7 cellular contexts compared by ENCODE assay signal in genomic region chr17:74748529-74749261, GRCh38. TPM values are rescaled to one million over a fixed set of nuclear protein-coding genes. Genes with fewer than 3 reads are reported as not detected.
A peak's percentile ranks its signal among the peaks of the same experiment; 100 is the strongest.
DNase-seq lines count a peak whose midpoint lies in the region; ATAC-seq, FAIRE-seq and TF ChIP-seq lines count a peak whose summit lies in the region.

Gene NHERF1, plus strand, starts transcription at chr17:74748628. Its CDS starts 219 bp downstream, at chr17:74748847.

- no peak for FAIRE-seq in GM18507 (lab: Jason Lieb, UNC)

- TSS peak; percentile 78 for BruUV-seq in MCF 10A (replicated peaks; lab: Mats Ljungman, UMichigan)

- peaks cover 7% of the 10 kb centered on the region for H3K79me2 ChIP-seq in smooth muscle cell (ENCODE audit: low read depth)

- H3K4me1 ChIP-seq in smooth muscle cell (ENCODE audit: low read depth): peaks cover 43% of the 10 kb centered on the region

- no peaks in the 10 kb centered on the region for H3K9me3 ChIP-seq in smooth muscle cell (replicated peaks; ENCODE audit: low read depth)

- no peaks in the 10 kb centered on the region for H3K27me3 Mint-ChIP-seq in MCF 10A (ENCODE audit: insufficient read depth, unreplicated experiment)

- H3K9me3 Mint-ChIP-seq in MCF 10A (ENCODE audit: unreplicated experiment): no peaks in the 10 kb centered on the region

- H3K36me3 Mint-ChIP-seq in MCF 10A (ENCODE audit: insufficient read depth, unreplicated experiment): no peaks in the 10 kb centered on the region

- H3K36me3 ChIP-seq in smooth muscle cell (ENCODE audit: low read depth): no peaks in the 10 kb centered on the region

- TF ChIP-seq CTCF in MCF 10A (IDR thresholded peaks at IDR 0.05; ENCODE audit: unreplicated experiment) (no peak), smooth muscle cell (IDR thresholded peaks at IDR 0.05; ENCODE audit: borderline replicate concordance, insufficient read depth, poor library complexity, severe bottlenecking) (no peak)

- no peaks in the 10 kb centered on the region for H4K20me1 ChIP-seq in smooth muscle cell (ENCODE audit: low read depth)

- intact Hi-C loops in MCF 10A (cut with micrococcal nuclease): loop anchor here (1.0 to 2.0 kb wide), 2 partner anchors 22 to 212 kb away; no protein-coding TSS in a partner anchor

- H3K27ac ChIP-seq in smooth muscle cell (ENCODE audit: low read depth): no peak within 1 kb of the TSS

- CTCF ChIA-PET in MCF 10A (lab: Yijun Ruan, JAX): interaction anchor here (0.6 to 4.7 kb wide), 6 partner anchors 15 to 227 kb away, joined by 3 to 74 read pairs (median 19); partner anchors contain the start of gene NAT9

- H3K9ac ChIP-seq in smooth muscle cell (ENCODE audit: low read depth): peak within 1 kb of the TSS; percentile 11

- WGBS in smooth muscle cell (ENCODE audit: low lambda C conversion rate): under 1% methylated on average over 79 of the region's 89 CpGs

- POLR2A ChIA-PET in MCF 10A (lab: Yijun Ruan, JAX): interaction anchor here (0.6 to 3.6 kb wide), 10 partner anchors 11 to 295 kb away, joined by 3 to 31 read pairs (median 6); partner anchors contain the start of genes FDXR and NAT9

- peak; percentile 96 for DNase-seq in GM18507 (ENCODE audit: extremely low spot score, insufficient read length, low read depth)
- DNase-seq in NCI-H1694 treated with DMSO at 0.1 percent for 48 hours (lab: John Stamatoyannopoulos, UW): peak; percentile 90
- DNase-seq in UCSD-AML1 (lab: John Stamatoyannopoulos, UW; ENCODE audit: unreplicated experiment): peak; percentile 97
- peak; percentile 94 for DNase-seq in MCF 10A (ENCODE audit: unreplicated experiment)
- DNase-seq in iPS-NIHi7 (ENCODE audit: extremely low spot score): peak; percentile 97
- DNase-seq in smooth muscle cell (lab: John Stamatoyannopoulos, UW; ENCODE audit: unreplicated experiment): peak; percentile 62

- peak within 1 kb of the TSS; percentile 83 for H3K4me2 ChIP-seq in smooth muscle cell

- H3K4me3 ChIP-seq in smooth muscle cell: peak within 1 kb of the TSS; percentile 72

- H3K4me1 Mint-ChIP-seq in MCF 10A (ENCODE audit: insufficient read depth, unreplicated experiment): peaks cover 34% of the 10 kb centered on the region

- H3K27ac Mint-ChIP-seq in MCF 10A (ENCODE audit: low read depth, unreplicated experiment): peak within 1 kb of the TSS; percentile 57

- ATAC-seq in HG02852 (IDR thresholded peaks at IDR 0.05; ENCODE audit: unreplicated experiment): peak; percentile 86

- H2AFZ ChIP-seq in smooth muscle cell (ENCODE audit: low read depth): peak within 1 kb of the TSS; percentile 61

- H3K27me3 ChIP-seq in smooth muscle cell (ENCODE audit: low read depth): no peaks in the 10 kb centered on the region

- H3F3A ChIP-seq in smooth muscle cell (ENCODE audit: low read depth): peaks cover 18% of the 10 kb centered on the region

- peak within 1 kb of the TSS; percentile 88 for H3K4me3 Mint-ChIP-seq in MCF 10A (ENCODE audit: unreplicated experiment)

RNA-seq across cellular contexts. Expression of gene NHERF1, which starts in this region (rescaled TPM):
- total RNA-seq in MCF 10A (2022) (23.9 and 25.3 TPM in 2 replicates), smooth muscle cell (12.4 and 23.2 TPM in 2 replicates)
- polyA plus RNA-seq in smooth muscle cell: 31.9 and 38.8 TPM in 2 replicates
